8 cellular contexts compared by ENCODE assay signal in genomic region chr13:106917673-106918652, GRCh38.
A peak's percentile ranks its signal among the peaks of the same experiment; 100 is the strongest.
DNase-seq lines count a peak whose midpoint lies in the region; ATAC-seq and TF ChIP-seq lines count a peak whose summit lies in the region.

No MANE protein-coding gene starts in this region.

- H3K9me3 ChIP-seq in esophagus squamous epithelium: no peaks in the 10 kb centered on the region
- no peaks in the 10 kb centered on the region for H3K9me3 ChIP-seq in muscle layer of duodenum (ENCODE audit: control insufficient read depth in 1 of 2, low read length in 2 of 2)

- peaks cover 5% of the 10 kb centered on the region for H3K4me1 Mint-ChIP-seq in activated T-cell treated with anti-CD3 and anti-CD28 coated beads, Interleukin-2, amount 50 U/mL, for 72 hours (ENCODE audit: low read depth)

- no peaks in the 10 kb centered on the region for H3K36me3 Mint-ChIP-seq in activated T-cell treated with anti-CD3 and anti-CD28 coated beads, Interleukin-2, amount 50 U/mL, for 72 hours (ENCODE audit: insufficient read depth in 2 of 2)

- ATAC-seq in GM18909 (IDR thresholded peaks at IDR 0.05; ENCODE audit: poor library complexity, unreplicated experiment) (peak; percentile 94), HG03196 (IDR thresholded peaks at IDR 0.05; ENCODE audit: unreplicated experiment) (peak; percentile 98)
- ATAC-seq in activated T-cell treated with anti-CD3 and anti-CD28 coated beads, Interleukin-2, amount 50 U/mL, for 72 hours (replicated peaks in 1 of 2): peak; percentile 93

- no peak for TF ChIP-seq POLR2A in esophagus squamous epithelium (IDR thresholded peaks at IDR 0.05)

- H3K27ac ChIP-seq in C4-2B: peak overlapping the region; percentile 75
- H3K27ac ChIP-seq in esophagus squamous epithelium: peak overlapping the region; percentile 78 to 93 (median 88)
- peak overlapping the region; percentile 34 for H3K27ac ChIP-seq in muscle layer of duodenum (ENCODE audit: low read length)

- peak overlapping the region; percentile 48 to 76 (median 63) for H3K4me3 ChIP-seq in esophagus squamous epithelium
- H3K4me3 ChIP-seq in muscle layer of duodenum (ENCODE audit: low read depth in 1 of 2, low read length in 2 of 2): peak overlapping the region; percentile 64 to 80

- H3K4me1 ChIP-seq in esophagus squamous epithelium (peaks cover 0 to 19% (median 3%) of the 10 kb centered on the region in 3 donors), muscle layer of duodenum (ENCODE audit: control insufficient read depth in 1 of 2, insufficient read depth in 2 of 2, low read length in 2 of 2) (peaks cover 0 to 5% of the 10 kb centered on the region in 2 donors)

- TF ChIP-seq CTCF in C4-2B (conservative IDR thresholded peaks at IDR 0.05): peak; percentile 95
- peak; percentile 75 to 92 (median 89) for TF ChIP-seq CTCF in esophagus squamous epithelium (IDR thresholded peaks at IDR 0.05)

- DNase-seq in NOMO-1 treated with DMSO at 0.1 percent for 48 hours (lab: John Stamatoyannopoulos, UW; ENCODE audit: unreplicated experiment) (peak; percentile 10), esophagus squamous epithelium (lab: John Stamatoyannopoulos, UW) (peak; percentile 0)
- peak; percentile 68 to 82 for DNase-seq in activated T-cell treated with anti-CD3 and anti-CD28 coated beads, Interleukin-2, amount 50 U/mL, for 72 hours
- DNase-seq in stimulated activated CD8-positive, alpha-beta memory T cell treated with anti-CD3 and anti-CD28 coated beads, Interleukin-4, amount 100 ng/mL, for 48 hours: peak; percentile 84

- H3K27ac Mint-ChIP-seq in activated T-cell treated with anti-CD3 and anti-CD28 coated beads, Interleukin-2, amount 50 U/mL, for 72 hours: no peak overlapping the region

- peaks cover 43% of the 10 kb centered on the region for H3K27me3 Mint-ChIP-seq in activated T-cell treated with anti-CD3 and anti-CD28 coated beads, Interleukin-2, amount 50 U/mL, for 72 hours (ENCODE audit: low read depth)

- H3K9me3 Mint-ChIP-seq in activated T-cell treated with anti-CD3 and anti-CD28 coated beads, Interleukin-2, amount 50 U/mL, for 72 hours: no peaks in the 10 kb centered on the region

- WGBS in esophagus squamous epithelium, 2 donors: 0% methylated on average over 17 to 32 of the region's 63 CpGs

- H3K4me3 Mint-ChIP-seq in activated T-cell treated with anti-CD3 and anti-CD28 coated beads, Interleukin-2, amount 50 U/mL, for 72 hours: peak overlapping the region; percentile 80 to 83

- no peaks in the 10 kb centered on the region for H3K27me3 ChIP-seq in esophagus squamous epithelium
- H3K27me3 ChIP-seq in muscle layer of duodenum (ENCODE audit: low read depth, low read length): no peaks in the 10 kb centered on the region

- intact Hi-C loops in esophagus squamous epithelium (cut with DNase I): no loop called here

- H3K36me3 ChIP-seq in esophagus squamous epithelium (no peaks in the 10 kb centered on the region), muscle layer of duodenum (ENCODE audit: control insufficient read depth in 1 of 2, insufficient read depth in 2 of 2, low read length in 2 of 2) (no peaks in the 10 kb centered on the region)

Comparison
In these comparisons a context has a peak if more than half of its experiments do, and no peak if none do; other contexts are left out.
1. Peak in every context shown above with its lines: DNase-seq, ATAC-seq, H3K4me3 ChIP-seq and H3K27ac ChIP-seq.
2. H3K27ac ChIP-seq: peak in every context shown above with its lines; median percentile 88 in esophagus squamous epithelium; 75 in C4-2B; 34 in muscle layer of duodenum.
3. DNase-seq: peak in every context shown above with its lines; median percentile 84 in stimulated activated CD8-positive, alpha-beta memory T cell treated with anti-CD3 and anti-CD28 coated beads, Interleukin-4, amount 100 ng/mL, for 48 hours; 75 in activated T-cell treated with anti-CD3 and anti-CD28 coated beads, Interleukin-2, amount 50 U/mL, for 72 hours; 10 in NOMO-1 treated with DMSO at 0.1 percent for 48 hours; 0 in esophagus squamous epithelium.